Comparison of ENCODE assay signal across 13 cellular contexts in the genomic region with DNA sequence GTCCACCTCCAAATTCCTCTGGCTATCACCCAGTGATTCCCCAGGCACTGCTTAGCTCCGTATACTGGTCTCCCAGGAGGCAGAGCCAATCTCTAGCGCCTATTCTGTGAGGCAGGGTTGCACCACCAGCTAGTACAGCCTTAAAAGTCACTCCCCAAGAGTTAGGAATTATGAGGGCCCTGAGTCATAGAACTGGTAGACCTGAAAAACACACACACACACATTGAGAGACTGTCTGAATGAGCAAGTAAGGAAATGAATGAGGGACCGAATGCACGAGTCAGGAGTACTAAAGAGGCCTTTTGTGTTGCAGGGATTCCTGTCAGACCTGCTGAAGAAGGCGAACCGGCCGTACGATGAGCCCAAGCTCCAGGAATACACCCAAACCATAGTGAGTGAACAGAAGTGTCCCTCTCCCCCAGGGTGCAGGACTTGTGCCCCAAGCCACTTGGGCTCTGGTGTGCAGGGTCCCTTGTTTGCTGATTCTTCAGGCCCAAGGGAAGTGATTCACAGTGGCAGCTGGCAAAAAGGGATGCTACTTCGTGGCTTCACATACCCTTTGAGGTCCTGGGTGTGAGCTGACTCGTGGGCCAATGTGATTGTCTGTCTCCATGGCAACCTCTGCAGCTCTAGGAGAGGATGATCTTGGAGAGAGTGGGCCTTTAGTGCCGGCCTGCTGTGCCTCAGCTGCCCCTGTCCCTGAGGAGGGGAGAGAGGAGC. TPM values are rescaled to one million over a fixed set of nuclear protein-coding genes. Genes with fewer than 3 reads are reported as not detected.
DNase-seq lines count a peak whose midpoint lies in the region; ATAC-seq and TF ChIP-seq lines count a peak whose summit lies in the region.
"Had no signal": no experiment of that assay in that cellular context is flagged by ENCODE, and none has a peak within 500 bp of the region (broad histone marks: within the 10 kb centered on the region; RNA-seq: fewer than 3 reads in every experiment).

No MANE protein-coding gene starts in this region.

- H3K4me3 ChIP-seq in fibroblast of pulmonary artery (replicated peaks; ENCODE audit: low read depth, low read length) (no peak overlapping the region), dorsolateral prefrontal cortex (no peak overlapping the region)
- H3K4me3 ChIP-seq: coronary artery, tibial nerve had no signal

- no peak overlapping the region for H3K27ac ChIP-seq in dorsolateral prefrontal cortex
- H3K27ac ChIP-seq: coronary artery, tibial nerve had no signal

- H3K36me3 Mint-ChIP-seq in activated T-cell treated with anti-CD3 and anti-CD28 coated beads, Interleukin-2, amount 50 U/mL, for 72 hours (ENCODE audit: insufficient read depth in 2 of 2), result no peaks in the 10 kb centered on the region
- no peaks in the 10 kb centered on the region for H3K36me3 Mint-ChIP-seq in stimulated activated memory B cell treated with anti-CD40 and anti-IgM and Interleukin-4, amounts not matched to agents 10 μg/mL and 1 μg/mL and 100 μg/mL, for 72 hours

- no peaks in the 10 kb centered on the region for H3K4me1 Mint-ChIP-seq in activated T-cell treated with anti-CD3 and anti-CD28 coated beads, Interleukin-2, amount 50 U/mL, for 72 hours (ENCODE audit: low read depth)
- H3K4me1 Mint-ChIP-seq in stimulated activated memory B cell treated with anti-CD40 and anti-IgM and Interleukin-4, amounts not matched to agents 10 μg/mL and 1 μg/mL and 100 μg/mL, for 72 hours, result peaks cover 4% of the 10 kb centered on the region

- no peak overlapping the region for H3K4me3 Mint-ChIP-seq in activated T-cell treated with anti-CD3 and anti-CD28 coated beads, Interleukin-2, amount 50 U/mL, for 72 hours
- H3K4me3 Mint-ChIP-seq in stimulated activated memory B cell treated with anti-CD40 and anti-IgM and Interleukin-4, amounts not matched to agents 10 μg/mL and 1 μg/mL and 100 μg/mL, for 72 hours, result no peak overlapping the region
- H3K4me3 Mint-ChIP-seq: nephron had no signal

- H3K9me3 Mint-ChIP-seq in activated T-cell treated with anti-CD3 and anti-CD28 coated beads, Interleukin-2, amount 50 U/mL, for 72 hours, result peaks cover 0 to 2% of the 10 kb centered on the region in 2 donors
- H3K9me3 Mint-ChIP-seq in stimulated activated memory B cell treated with anti-CD40 and anti-IgM and Interleukin-4, amounts not matched to agents 10 μg/mL and 1 μg/mL and 100 μg/mL, for 72 hours, result peaks cover 3% of the 10 kb centered on the region

- DNase-seq in activated T-cell treated with anti-CD3 and anti-CD28 coated beads, Interleukin-2, amount 50 U/mL, for 72 hours, result peak in 1 of 2 donors; percentile 8
- no peak for DNase-seq in activated T-cell treated with anti-CD3 and anti-CD28 coated beads, Interleukin-2, amount 50 U/mL, for 1 hour
- DNase-seq in RPMI7951 (ENCODE audit: low read depth) (peak; percentile 66), fibroblast of pulmonary artery (ENCODE audit: low read depth) (peak; percentile 2), dorsolateral prefrontal cortex (no peak)
- DNase-seq: NCI-H2107; stimulated activated CD4-positive, alpha-beta T cell treated with anti-CD3 and anti-CD28 coated beads, Interleukin-4, amount 100 ng/mL, for 1 hour had no signal

- peaks cover 28% of the 10 kb centered on the region for H3K27me3 Mint-ChIP-seq in activated T-cell treated with anti-CD3 and anti-CD28 coated beads, Interleukin-2, amount 50 U/mL, for 72 hours (ENCODE audit: low read depth)
- peaks cover 52% of the 10 kb centered on the region for H3K27me3 Mint-ChIP-seq in stimulated activated memory B cell treated with anti-CD40 and anti-IgM and Interleukin-4, amounts not matched to agents 10 μg/mL and 1 μg/mL and 100 μg/mL, for 72 hours

- no peak overlapping the region for H3K27ac Mint-ChIP-seq in activated T-cell treated with anti-CD3 and anti-CD28 coated beads, Interleukin-2, amount 50 U/mL, for 72 hours
- H3K27ac Mint-ChIP-seq in stimulated activated memory B cell treated with anti-CD40 and anti-IgM and Interleukin-4, amounts not matched to agents 10 μg/mL and 1 μg/mL and 100 μg/mL, for 72 hours, result no peak overlapping the region
- H3K27ac Mint-ChIP-seq: nephron had no signal

- H3K27me3 ChIP-seq in dorsolateral prefrontal cortex, result peaks cover 0 to 37% (median 11%) of the 10 kb centered on the region in 45 donors

- TF ChIP-seq CTCF in fibroblast of pulmonary artery (IDR thresholded peaks at IDR 0.05; ENCODE audit: low read length, missing control alignments) (no peak), dorsolateral prefrontal cortex (IDR thresholded peaks at IDR 0.05 in 54 of 56, conservative IDR thresholded peaks at IDR 0.05 in 2 of 56; ENCODE audit: low read depth in 1 of 56, partially characterized antibody in 56 of 56) (no peak)

- ATAC-seq in activated T-cell treated with anti-CD3 and anti-CD28 coated beads, Interleukin-2, amount 50 U/mL, for 72 hours (replicated peaks in 1 of 2), result peak; percentile 49 to 56
- ATAC-seq in stimulated activated memory B cell treated with anti-CD40 and anti-IgM and Interleukin-4, amounts not matched to agents 10 μg/mL and 1 μg/mL and 100 μg/mL, for 72 hours, result peak; percentile 10
- ATAC-seq in HG02588 (IDR thresholded peaks at IDR 0.05; ENCODE audit: unreplicated experiment) (no peak), GM21619 (IDR thresholded peaks at IDR 0.05; ENCODE audit: unreplicated experiment) (no peak)

- intact Hi-C loops in dorsolateral prefrontal cortex (cut with DNase I), result no loop called here

RNA-seq across cellular contexts. Expression of gene CALB2, which starts 24.7 kb away (rescaled TPM):
- not detected for total RNA-seq in activated T-cell treated with anti-CD3 and anti-CD28 coated beads, Interleukin-2, amount 50 U/mL, for 72 hours
- 1.2 and 3.2 TPM in 2 replicates for total RNA-seq in RPMI7951 (2014; rRNA removed; shearing (Covaris generic))
- 10 to 100 TPM in 79 of 120 experiments, 1 to 10 TPM in 41; 1.5 to 43.4 (median 13.8) TPM for total RNA-seq in dorsolateral prefrontal cortex

RNA-seq across cellular contexts. Expression of gene TLE7, which starts 58.6 kb away (rescaled TPM):
- total RNA-seq in activated T-cell treated with anti-CD3 and anti-CD28 coated beads, Interleukin-2, amount 50 U/mL, for 72 hours, result not detected
- not detected in 2 replicates for total RNA-seq in RPMI7951 (2014; rRNA removed; shearing (Covaris generic))
- total RNA-seq in dorsolateral prefrontal cortex, result not detected
- total RNA-seq: tibial nerve had no signal

Comparison
In these comparisons a context has a peak if more than half of its experiments do, and no peak if none do; other contexts are left out.
1. ATAC-seq: peak in activated T-cell treated with anti-CD3 and anti-CD28 coated beads, Interleukin-2, amount 50 U/mL, for 72 hours (2 of 2) and stimulated activated memory B cell treated with anti-CD40 and anti-IgM and Interleukin-4, amounts not matched to agents 10 μg/mL and 1 μg/mL and 100 μg/mL, for 72 hours (single experiment); none in HG02588 (single experiment) and GM21619 (single experiment).
2. DNase-seq: peak in RPMI7951 (single experiment) and fibroblast of pulmonary artery (single experiment); none in activated T-cell treated with anti-CD3 and anti-CD28 coated beads, Interleukin-2, amount 50 U/mL, for 1 hour (single experiment) and dorsolateral prefrontal cortex (0 of 10).